1 cellular context compared by ENCODE assay signal in the genomic region with DNA sequence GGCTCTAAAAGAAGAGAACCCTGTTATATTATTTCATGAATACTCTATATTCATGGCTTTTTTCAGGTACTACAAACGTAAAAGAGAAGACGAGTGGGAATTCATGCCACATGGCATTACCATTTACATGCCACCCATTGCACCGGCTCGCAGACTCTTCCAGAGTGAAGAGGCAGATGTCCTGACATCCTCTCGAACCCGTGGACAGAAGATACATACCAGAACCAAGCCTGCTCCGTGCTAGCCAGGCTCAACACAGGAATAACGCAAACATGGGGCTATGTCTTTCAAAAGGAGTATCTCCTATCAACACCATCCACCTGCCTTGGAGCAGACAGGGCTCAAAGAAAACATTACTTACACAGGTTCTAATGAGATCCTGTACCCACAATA.
TF ChIP-seq lines count a peak whose summit lies in the region.

No MANE protein-coding gene starts in this region.

TF ChIP-seq in WTC11, 78 proteins besides CTCF, POLR2A, EP300 and RAD21 (continued from another document):
- TF ChIP-seq, protein P1, sequence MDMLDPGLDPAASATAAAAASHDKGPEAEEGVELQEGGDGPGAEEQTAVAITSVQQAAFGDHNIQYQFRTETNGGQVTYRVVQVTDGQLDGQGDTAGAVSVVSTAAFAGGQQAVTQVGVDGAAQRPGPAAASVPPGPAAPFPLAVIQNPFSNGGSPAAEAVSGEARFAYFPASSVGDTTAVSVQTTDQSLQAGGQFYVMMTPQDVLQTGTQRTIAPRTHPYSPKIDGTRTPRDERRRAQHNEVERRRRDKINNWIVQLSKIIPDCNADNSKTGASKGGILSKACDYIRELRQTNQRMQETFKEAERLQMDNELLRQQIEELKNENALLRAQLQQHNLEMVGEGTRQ (CRISPR knock-in tag; IDR thresholded peaks at IDR 0.05) = no peak
- TF ChIP-seq, protein P2, sequence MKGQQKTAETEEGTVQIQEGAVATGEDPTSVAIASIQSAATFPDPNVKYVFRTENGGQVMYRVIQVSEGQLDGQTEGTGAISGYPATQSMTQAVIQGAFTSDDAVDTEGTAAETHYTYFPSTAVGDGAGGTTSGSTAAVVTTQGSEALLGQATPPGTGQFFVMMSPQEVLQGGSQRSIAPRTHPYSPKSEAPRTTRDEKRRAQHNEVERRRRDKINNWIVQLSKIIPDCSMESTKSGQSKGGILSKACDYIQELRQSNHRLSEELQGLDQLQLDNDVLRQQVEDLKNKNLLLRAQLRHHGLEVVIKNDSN (CRISPR knock-in tag; IDR thresholded peaks at IDR 0.05) = no peak
- TF ChIP-seq, protein P3, sequence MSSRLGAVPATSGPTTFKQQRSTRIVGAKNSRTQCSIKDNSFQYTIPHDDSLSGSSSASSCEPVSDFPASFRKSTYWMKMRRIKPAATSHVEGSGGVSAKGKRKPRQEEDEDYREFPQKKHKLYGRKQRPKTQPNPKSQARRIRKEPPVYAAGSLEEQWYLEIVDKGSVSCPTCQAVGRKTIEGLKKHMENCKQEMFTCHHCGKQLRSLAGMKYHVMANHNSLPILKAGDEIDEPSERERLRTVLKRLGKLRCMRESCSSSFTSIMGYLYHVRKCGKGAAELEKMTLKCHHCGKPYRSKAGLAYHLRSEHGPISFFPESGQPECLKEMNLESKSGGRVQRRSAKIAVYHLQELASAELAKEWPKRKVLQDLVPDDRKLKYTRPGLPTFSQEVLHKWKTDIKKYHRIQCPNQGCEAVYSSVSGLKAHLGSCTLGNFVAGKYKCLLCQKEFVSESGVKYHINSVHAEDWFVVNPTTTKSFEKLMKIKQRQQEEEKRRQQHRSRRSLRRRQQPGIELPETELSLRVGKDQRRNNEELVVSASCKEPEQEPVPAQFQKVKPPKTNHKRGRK (CRISPR knock-in tag; IDR thresholded peaks at IDR 0.05; ENCODE audit: borderline replicate concordance) = no peak
- TF ChIP-seq, protein P4, sequence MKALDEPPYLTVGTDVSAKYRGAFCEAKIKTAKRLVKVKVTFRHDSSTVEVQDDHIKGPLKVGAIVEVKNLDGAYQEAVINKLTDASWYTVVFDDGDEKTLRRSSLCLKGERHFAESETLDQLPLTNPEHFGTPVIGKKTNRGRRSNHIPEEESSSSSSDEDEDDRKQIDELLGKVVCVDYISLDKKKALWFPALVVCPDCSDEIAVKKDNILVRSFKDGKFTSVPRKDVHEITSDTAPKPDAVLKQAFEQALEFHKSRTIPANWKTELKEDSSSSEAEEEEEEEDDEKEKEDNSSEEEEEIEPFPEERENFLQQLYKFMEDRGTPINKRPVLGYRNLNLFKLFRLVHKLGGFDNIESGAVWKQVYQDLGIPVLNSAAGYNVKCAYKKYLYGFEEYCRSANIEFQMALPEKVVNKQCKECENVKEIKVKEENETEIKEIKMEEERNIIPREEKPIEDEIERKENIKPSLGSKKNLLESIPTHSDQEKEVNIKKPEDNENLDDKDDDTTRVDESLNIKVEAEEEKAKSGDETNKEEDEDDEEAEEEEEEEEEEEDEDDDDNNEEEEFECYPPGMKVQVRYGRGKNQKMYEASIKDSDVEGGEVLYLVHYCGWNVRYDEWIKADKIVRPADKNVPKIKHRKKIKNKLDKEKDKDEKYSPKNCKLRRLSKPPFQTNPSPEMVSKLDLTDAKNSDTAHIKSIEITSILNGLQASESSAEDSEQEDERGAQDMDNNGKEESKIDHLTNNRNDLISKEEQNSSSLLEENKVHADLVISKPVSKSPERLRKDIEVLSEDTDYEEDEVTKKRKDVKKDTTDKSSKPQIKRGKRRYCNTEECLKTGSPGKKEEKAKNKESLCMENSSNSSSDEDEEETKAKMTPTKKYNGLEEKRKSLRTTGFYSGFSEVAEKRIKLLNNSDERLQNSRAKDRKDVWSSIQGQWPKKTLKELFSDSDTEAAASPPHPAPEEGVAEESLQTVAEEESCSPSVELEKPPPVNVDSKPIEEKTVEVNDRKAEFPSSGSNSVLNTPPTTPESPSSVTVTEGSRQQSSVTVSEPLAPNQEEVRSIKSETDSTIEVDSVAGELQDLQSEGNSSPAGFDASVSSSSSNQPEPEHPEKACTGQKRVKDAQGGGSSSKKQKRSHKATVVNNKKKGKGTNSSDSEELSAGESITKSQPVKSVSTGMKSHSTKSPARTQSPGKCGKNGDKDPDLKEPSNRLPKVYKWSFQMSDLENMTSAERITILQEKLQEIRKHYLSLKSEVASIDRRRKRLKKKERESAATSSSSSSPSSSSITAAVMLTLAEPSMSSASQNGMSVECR (CRISPR knock-in tag; IDR thresholded peaks at IDR 0.05; ENCODE audit: borderline replicate concordance) = no peak
- TF ChIP-seq, protein P5, sequence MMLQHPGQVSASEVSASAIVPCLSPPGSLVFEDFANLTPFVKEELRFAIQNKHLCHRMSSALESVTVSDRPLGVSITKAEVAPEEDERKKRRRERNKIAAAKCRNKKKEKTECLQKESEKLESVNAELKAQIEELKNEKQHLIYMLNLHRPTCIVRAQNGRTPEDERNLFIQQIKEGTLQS (CRISPR knock-in tag; conservative IDR thresholded peaks at IDR 0.05) = no peak
- TF ChIP-seq, protein P6, sequence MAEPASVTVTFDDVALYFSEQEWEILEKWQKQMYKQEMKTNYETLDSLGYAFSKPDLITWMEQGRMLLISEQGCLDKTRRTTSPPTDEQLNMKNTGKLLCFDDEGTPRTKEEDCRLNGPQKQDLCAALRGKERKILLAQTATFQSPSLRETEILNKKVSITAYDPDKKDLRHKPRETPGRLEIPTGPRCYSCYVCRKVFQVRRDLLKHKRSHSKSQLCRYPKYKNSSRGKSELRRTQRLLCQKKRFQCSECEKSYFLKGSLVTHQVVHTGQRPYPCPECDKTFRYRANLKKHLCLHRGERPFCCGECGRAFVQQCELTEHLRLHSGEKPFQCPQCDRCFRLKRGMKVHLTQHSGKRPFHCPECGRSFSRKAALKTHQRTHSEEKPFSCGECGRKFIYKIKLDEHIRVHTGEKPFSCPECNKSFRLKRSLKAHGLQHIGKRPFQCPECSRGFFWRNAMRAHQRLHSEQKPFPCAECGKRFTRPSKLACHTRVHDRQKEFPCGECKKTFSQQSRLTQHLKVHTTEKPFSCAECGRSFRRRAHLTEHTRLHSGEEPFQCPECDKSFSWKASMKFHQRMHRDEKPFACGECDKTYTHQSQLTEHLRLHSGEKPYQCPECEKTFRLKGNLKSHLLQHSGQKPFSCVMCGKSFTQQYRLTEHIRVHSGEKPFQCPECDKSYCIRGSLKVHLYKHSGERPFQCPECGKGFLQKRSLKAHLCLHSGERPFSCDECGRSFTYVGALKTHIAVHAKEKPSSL (CRISPR knock-in tag; conservative IDR thresholded peaks at IDR 0.05) = no peak
- TF ChIP-seq, protein P7, sequence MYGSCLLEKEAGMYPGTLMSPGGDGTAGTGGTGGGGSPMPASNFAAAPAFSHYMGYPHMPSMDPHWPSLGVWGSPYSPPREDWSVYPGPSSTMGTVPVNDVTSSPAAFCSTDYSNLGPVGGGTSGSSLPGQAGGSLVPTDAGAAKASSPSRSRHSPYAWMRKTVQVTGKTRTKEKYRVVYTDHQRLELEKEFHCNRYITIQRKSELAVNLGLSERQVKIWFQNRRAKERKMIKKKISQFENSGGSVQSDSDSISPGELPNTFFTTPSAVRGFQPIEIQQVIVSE (CRISPR knock-in tag; IDR thresholded peaks at IDR 0.05; ENCODE audit: borderline replicate concordance) = no peak
- TF ChIP-seq TEAD4 (CRISPR knock-in tag; IDR thresholded peaks at IDR 0.05) = no peak
- no peak for TF ChIP-seq ZNF317 (CRISPR knock-in tag; IDR thresholded peaks at IDR 0.05; ENCODE audit: borderline replicate concordance, low read depth)
- TF ChIP-seq, protein P8, sequence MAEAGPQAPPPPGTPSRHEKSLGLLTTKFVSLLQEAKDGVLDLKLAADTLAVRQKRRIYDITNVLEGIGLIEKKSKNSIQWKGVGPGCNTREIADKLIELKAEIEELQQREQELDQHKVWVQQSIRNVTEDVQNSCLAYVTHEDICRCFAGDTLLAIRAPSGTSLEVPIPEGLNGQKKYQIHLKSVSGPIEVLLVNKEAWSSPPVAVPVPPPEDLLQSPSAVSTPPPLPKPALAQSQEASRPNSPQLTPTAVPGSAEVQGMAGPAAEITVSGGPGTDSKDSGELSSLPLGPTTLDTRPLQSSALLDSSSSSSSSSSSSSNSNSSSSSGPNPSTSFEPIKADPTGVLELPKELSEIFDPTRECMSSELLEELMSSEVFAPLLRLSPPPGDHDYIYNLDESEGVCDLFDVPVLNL (CRISPR knock-in tag; IDR thresholded peaks at IDR 0.05; ENCODE audit: borderline replicate concordance, low read depth) = no peak
TF ChIP-seq in WTC11: peak in this region for 0.
